15 cellular contexts compared by ENCODE assay signal in genomic region chr1:10556430-10557005, GRCh38.
A peak's percentile ranks its signal among the peaks of the same experiment; 100 is the strongest.
DNase-seq lines count a peak whose midpoint lies in the region; ATAC-seq and TF ChIP-seq lines count a peak whose summit lies in the region.
"Had no signal": no experiment of that assay in that cellular context is flagged by ENCODE, and none has a peak within 500 bp of the region (broad histone marks: within the 10 kb centered on the region; RNA-seq: fewer than 3 reads in every experiment).

No MANE protein-coding gene starts in this region.

- H3K27ac ChIP-seq in Karpas-422 (ENCODE audit: low read length) = peak overlapping the region; percentile 84
- H3K27ac ChIP-seq: GM23248, HL-60 had no signal

- H3K4me3 ChIP-seq in GM06990 (replicated peaks; ENCODE audit: low read depth, low read length) (no peak overlapping the region), Karpas-422 (ENCODE audit: low read length) (no peak overlapping the region)
- H3K4me3 ChIP-seq: breast epithelium, GM23248 had no signal

- H3K36me3 ChIP-seq in GM06990 (ENCODE audit: control insufficient read depth, insufficient read depth, low read length) (no peaks in the 10 kb centered on the region), Karpas-422 (ENCODE audit: insufficient read depth, low read length) (no peaks in the 10 kb centered on the region)
- H3K36me3 ChIP-seq: breast epithelium had no signal

- H3K4me2 ChIP-seq in Karpas-422 (ENCODE audit: low read depth, low read length, poor library complexity, severe bottlenecking) = no peak overlapping the region

- H3K27me3 ChIP-seq in GM06990 (replicated peaks; ENCODE audit: control insufficient read depth, insufficient read depth, low read length) = no peaks in the 10 kb centered on the region
- no peaks in the 10 kb centered on the region for H3K27me3 ChIP-seq in Karpas-422 (ENCODE audit: low read length)
- H3K27me3 ChIP-seq: breast epithelium had no signal

- H4K20me1 ChIP-seq in Karpas-422 (ENCODE audit: insufficient read depth, low read depth, low read length) = no peaks in the 10 kb centered on the region

- no peaks in the 10 kb centered on the region for H3K9me3 ChIP-seq in Karpas-422 (ENCODE audit: low read length)
- H3K9me3 ChIP-seq: breast epithelium had no signal

- intact Hi-C loops in left ventricle myocardium superior (cut with micrococcal nuclease) = no loop called here

- no peaks in the 10 kb centered on the region for H3K9me2 ChIP-seq in Karpas-422 (replicated peaks; ENCODE audit: insufficient read depth, low read length)

- H3K79me2 ChIP-seq in Karpas-422 (ENCODE audit: low read length) = peaks cover 42% of the 10 kb centered on the region

- no peak for TF ChIP-seq CTCF in GM06990 (IDR thresholded peaks at IDR 0.05; ENCODE audit: insufficient read depth, low read length, poor library complexity, severe bottlenecking)

- H3K4me1 ChIP-seq in Karpas-422 (ENCODE audit: low read length) = peaks cover 36% of the 10 kb centered on the region
- H3K4me1 ChIP-seq: breast epithelium had no signal

- no peak overlapping the region for H2AFZ ChIP-seq in Karpas-422 (ENCODE audit: low read length)
- H2AFZ ChIP-seq: GM23248 had no signal

- peak overlapping the region; percentile 52; the same call in 1 of the 2 replicates for H3K9ac ChIP-seq in Karpas-422 (ENCODE audit: low read length)
- H3K9ac ChIP-seq: GM23248 had no signal

- DNase-seq in GM06990 (ENCODE audit: extremely low read depth, insufficient read length) (peak; percentile 27), Karpas-422 (no peak), left ventricle myocardium superior (no peak), retina (peak; percentile 76), MV-4-11 (lab: John Stamatoyannopoulos, UW) (no peak)
- DNase-seq: activated CD8-positive, alpha-beta T cell treated with anti-CD3 and anti-CD28 coated beads, Interleukin-2, amount 10 ng/mL, durations not matched to agents 7 days and 5 days; activated gamma-delta T cell treated with Interleukin-2 at 50 U/mL for 16 hours; effector CD8-positive, alpha-beta T cell; GM23248; stimulated activated CD4-positive, alpha-beta T cell treated with anti-CD3 and anti-CD28 coated beads, Interleukin-4, amount 100 ng/mL, for 24 hours; stimulated activated naive CD4-positive, alpha-beta T cell had no signal

- ATAC-seq in left ventricle myocardium superior (peak; percentile 75), GM18873 (IDR thresholded peaks at IDR 0.05; ENCODE audit: low FRiP score, unreplicated experiment) (no peak), HG03095 (IDR thresholded peaks at IDR 0.05; ENCODE audit: unreplicated experiment) (no peak)
- ATAC-seq: activated CD8-positive, alpha-beta T cell treated with anti-CD3 and anti-CD28 coated beads, Interleukin-2, amount 10 ng/mL, durations not matched to agents 7 days and 5 days had no signal

Comparison
In these comparisons a context has a peak if more than half of its experiments do, and no peak if none do; other contexts are left out.
1. DNase-seq: peak in GM06990 (single experiment) and retina (single experiment); none in Karpas-422 (single experiment), left ventricle myocardium superior (single experiment) and MV-4-11 (single experiment).